ENCODE assay signal across 29 cellular contexts in the genomic region with DNA sequence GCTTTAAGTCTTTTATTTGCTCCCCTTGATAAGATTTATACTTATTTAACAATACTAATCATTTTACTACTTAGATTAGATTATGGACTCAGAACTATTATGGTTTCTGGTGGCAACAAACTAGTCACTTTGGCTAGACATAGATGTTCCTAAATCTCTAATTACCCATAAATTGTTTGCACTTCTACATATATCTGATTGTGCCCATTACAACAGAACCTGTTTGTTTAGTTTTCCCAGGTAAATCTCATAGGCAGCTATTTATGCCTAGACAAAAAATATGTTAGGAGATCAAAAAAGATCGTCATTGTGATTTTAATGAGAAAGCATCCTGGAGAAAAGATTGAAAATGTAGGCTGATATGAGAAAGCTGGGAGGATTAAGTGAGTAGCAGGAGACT.
"Had no signal": no experiment of that assay in that cellular context is flagged by ENCODE, and none has a peak within 500 bp of the region (broad histone marks: within the 10 kb centered on the region; RNA-seq: fewer than 3 reads in every experiment).

No MANE protein-coding gene starts in this region.

- DNase-seq: immature natural killer cell; kidney; left colon; left lung; lower lobe of right lung; mesendoderm; naive B cell; natural killer cell; nephron progenitor cell; ovary; retina; right cardiac atrium; stimulated activated CD4-positive, alpha-beta T cell treated with anti-CD3 and anti-CD28 coated beads, Interleukin-12 subunit alpha, Interleukin-12 subunit beta, amount 100 ng/mL, for 4 hours; stimulated activated CD4-positive, alpha-beta T cell treated with anti-CD3 and anti-CD28 coated beads, Interleukin-15, amount 100 ng/mL, for 24 hours; stimulated activated CD4-positive, alpha-beta T cell treated with anti-CD3 and anti-CD28 coated beads, Interleukin-2, amount 100 ng/mL, for 24 hours; stimulated activated CD4-positive, alpha-beta T cell treated with anti-CD3 and anti-CD28 coated beads, Interleukin-4, amount 100 ng/mL, for 1 hour; stimulated activated naive B cell treated with anti-CD40 and anti-IgM and Interleukin-4, amounts not matched to agents 10 μg/mL and 1 μg/mL and 100 μg/mL, for 72 hours; stimulated activated naive CD8-positive, alpha-beta T cell treated with anti-CD3 and anti-CD28 coated beads, Interleukin-15, Interleukin-2, amounts not matched to agents 100 U/mL and 50 U/mL, for 24 hours; stomach; testis; thyroid gland; transverse colon; upper lobe of left lung had no signal

- H3K9me3 Mint-ChIP-seq: immature natural killer cell, mesothelial cell of epicardium, naive B cell, natural killer cell, nephron progenitor cell, neural progenitor cell had no signal

- H3K4me3 ChIP-seq: left lung, lower lobe of right lung, neural progenitor cell, ovary, skin epidermis, stomach, testis, thyroid gland, transverse colon, upper lobe of left lung, vagina had no signal

- H2AFZ ChIP-seq: neural progenitor cell had no signal

- H3K4me2 ChIP-seq: neural progenitor cell had no signal

- ATAC-seq: left colon; left lung; lower lobe of right lung; natural killer cell; right cardiac atrium; sciatic nerve; stimulated activated naive B cell treated with anti-CD40 and anti-IgM and Interleukin-4, amounts not matched to agents 10 μg/mL and 1 μg/mL and 100 μg/mL, for 72 hours; stimulated activated naive CD8-positive, alpha-beta T cell treated with anti-CD3 and anti-CD28 coated beads, Interleukin-15, Interleukin-2, amounts not matched to agents 100 U/mL and 50 U/mL, for 24 hours had no signal

- H3K9ac ChIP-seq: neural progenitor cell had no signal

- H3K4me1 Mint-ChIP-seq: mesothelial cell of epicardium, nephron progenitor cell, neural progenitor cell had no signal

- H3K36me3 ChIP-seq: ovary had no signal

- H3K27me3 ChIP-seq: left lung, neural progenitor cell, ovary, stomach, testis, thyroid gland, transverse colon, upper lobe of left lung, vagina had no signal

- H3K4me3 Mint-ChIP-seq: immature natural killer cell; mesothelial cell of epicardium; naive B cell; natural killer cell; nephron progenitor cell; neural progenitor cell; stimulated activated naive B cell treated with anti-CD40 and anti-IgM and Interleukin-4, amounts not matched to agents 10 μg/mL and 1 μg/mL and 100 μg/mL, for 72 hours had no signal

- H3K27ac Mint-ChIP-seq: immature natural killer cell; mesothelial cell of epicardium; naive B cell; natural killer cell; nephron progenitor cell; neural progenitor cell; progenitor cell of endocrine pancreas; stimulated activated naive B cell treated with anti-CD40 and anti-IgM and Interleukin-4, amounts not matched to agents 10 μg/mL and 1 μg/mL and 100 μg/mL, for 72 hours had no signal

- H3K27ac ChIP-seq: left lung, lower lobe of right lung, neural progenitor cell, ovary, skin epidermis, stomach, testis, thyroid gland, transverse colon, upper lobe of left lung, vagina had no signal

- H3K27me3 Mint-ChIP-seq: naive B cell; progenitor cell of endocrine pancreas; stimulated activated naive B cell treated with anti-CD40 and anti-IgM and Interleukin-4, amounts not matched to agents 10 μg/mL and 1 μg/mL and 100 μg/mL, for 72 hours had no signal

- H3K4me1 ChIP-seq: left lung, lower lobe of right lung, neural progenitor cell, testis, thyroid gland, transverse colon, upper lobe of left lung had no signal

- H3K9me3 ChIP-seq: left lung, lower lobe of right lung, ovary, stomach, testis, thyroid gland, transverse colon, upper lobe of left lung, vagina had no signal
